In the genomic region with DNA sequence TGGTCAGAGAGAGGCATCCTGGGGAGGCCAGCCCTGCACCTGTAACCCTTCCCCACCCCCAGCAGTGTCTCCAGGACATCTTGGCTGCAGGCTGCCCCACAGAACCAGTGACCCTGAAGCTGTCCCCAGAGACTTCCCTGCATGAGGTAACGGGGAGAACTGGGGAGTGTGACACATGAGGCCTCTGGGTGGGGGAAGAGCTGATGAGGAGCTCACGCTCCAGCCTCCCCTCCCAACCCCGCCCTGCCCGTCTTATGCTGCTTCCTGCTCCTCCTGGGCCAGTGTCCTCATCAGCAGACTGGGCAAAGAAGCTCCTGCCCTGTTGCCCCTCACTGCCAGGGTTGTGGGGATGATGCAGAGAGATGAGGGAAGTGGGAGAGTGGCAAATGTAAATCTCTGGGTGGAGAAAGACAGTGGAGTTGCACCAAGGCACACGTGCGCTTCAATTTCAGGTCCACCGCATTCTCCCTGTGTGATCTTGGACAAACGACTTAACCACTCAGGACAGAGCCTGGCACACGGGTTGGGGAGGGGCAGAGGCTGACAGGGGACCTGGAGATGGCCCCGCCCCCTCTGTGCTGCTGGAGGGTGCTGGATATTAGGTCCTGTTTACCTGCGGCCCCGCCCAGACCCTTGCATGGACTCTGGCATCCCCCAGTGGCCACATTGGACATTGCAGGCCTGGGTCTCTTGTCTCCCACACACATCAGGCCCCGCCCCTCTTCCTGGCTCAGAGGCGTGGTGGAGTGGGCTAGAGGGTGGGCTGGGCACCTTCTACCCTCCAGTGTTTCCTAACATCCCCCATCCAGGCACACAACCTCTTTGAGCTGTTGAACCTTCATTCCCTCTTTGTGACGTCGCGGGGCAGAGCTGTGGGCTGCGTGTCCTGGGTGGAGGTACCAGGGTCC, we compare ENCODE assay signal across 8 cellular contexts. TPM values are rescaled to one million over a fixed set of nuclear protein-coding genes. Genes with fewer than 3 reads are reported as not detected.
DNase-seq lines count a peak whose midpoint lies in the region; ATAC-seq and TF ChIP-seq lines count a peak whose summit lies in the region.

No MANE protein-coding gene starts in this region.

- peak; percentile 81 for DNase-seq in DMS79 (lab: John Stamatoyannopoulos, UW)
- DNase-seq in NCI-H2171 treated with DMSO at 0.1 percent for 48 hours (lab: John Stamatoyannopoulos, UW): peak; percentile 86
- DNase-seq in WERI-Rb-1: peak; percentile 93
- DNase-seq in breast epithelium (ENCODE audit: low spot score in 2 of 2): peak; percentile 86 to 88
- DNase-seq in iris pigment epithelial cell (ENCODE audit: low read depth): peak; percentile 67
- peak; percentile 37 to 83 for DNase-seq in stimulated activated CD4-positive, alpha-beta T cell treated with anti-CD3 and anti-CD28 coated beads, Interleukin-1b, Interleukin-23, amount 100 ng/mL, for 1 hour (ENCODE audit: low read depth in 2 of 2)

- H3K27ac ChIP-seq in WERI-Rb-1: no peak overlapping the region
- no peak overlapping the region for H3K27ac ChIP-seq in breast epithelium

- ATAC-seq in HG02884 (IDR thresholded peaks at IDR 0.05; ENCODE audit: unreplicated experiment): peak; percentile 54
- ATAC-seq in HG03469 (IDR thresholded peaks at IDR 0.05; ENCODE audit: unreplicated experiment): no peak

- H3K4me3 ChIP-seq in WERI-Rb-1 (ENCODE audit: low read depth, low read length): no peak overlapping the region
- no peak overlapping the region for H3K4me3 ChIP-seq in breast epithelium

- TF ChIP-seq CTCF in WERI-Rb-1 (IDR thresholded peaks at IDR 0.05; ENCODE audit: low read depth, low read length) (peak; percentile 97), breast epithelium (IDR thresholded peaks at IDR 0.05) (peak; percentile 94 to 98 (median 98))

- H3K9me3 ChIP-seq in WERI-Rb-1 (ENCODE audit: severe bottlenecking): no peaks in the 10 kb centered on the region
- H3K9me3 ChIP-seq in breast epithelium: no peaks in the 10 kb centered on the region

- TF ChIP-seq POLR2A in breast epithelium (IDR thresholded peaks at IDR 0.05): no peak

- no peaks in the 10 kb centered on the region for H3K36me3 ChIP-seq in WERI-Rb-1
- H3K36me3 ChIP-seq in breast epithelium: no peaks in the 10 kb centered on the region

- H3K27me3 ChIP-seq in WERI-Rb-1 (ENCODE audit: insufficient read depth, low read depth, severe bottlenecking) (no peaks in the 10 kb centered on the region), breast epithelium (no peaks in the 10 kb centered on the region)

- H3K4me1 ChIP-seq in breast epithelium: no peaks in the 10 kb centered on the region

- intact Hi-C loops in breast epithelium (cut with DNase I; ENCODE audit: low total_unique reads): loop anchor here (2.0 kb wide), 1 partner anchor 19 kb away; no protein-coding TSS in a partner anchor

RNA-seq across cellular contexts. Expression of gene CLCNKB, which starts 12.3 kb away (rescaled TPM):
- under 1 TPM; 0.32 to 0.88 (median 0.33) TPM for total RNA-seq in breast epithelium

RNA-seq across cellular contexts. Expression of gene FAM131C, which starts 17.6 kb away (rescaled TPM):
- total RNA-seq in breast epithelium: not detected

RNA-seq across cellular contexts. Expression of gene CLCNKA, which starts 34.0 kb away (rescaled TPM):
- total RNA-seq in breast epithelium: 1 to 10 TPM in 1 of 3 donors, under 1 TPM in 2; 0.33 to 1.1 (median 0.73) TPM

RNA-seq across cellular contexts. Expression of gene HSPB7, which starts 38.0 kb away (rescaled TPM):
- total RNA-seq in breast epithelium: 100 to 1,000 TPM in 1 of 3 donors, 10 to 100 TPM in 1, 1 to 10 TPM in 1; 8.8 to 183 (median 19.0) TPM

RNA-seq across cellular contexts. Expression of gene SRARP, which starts 51.8 kb away (rescaled TPM):
- 1 to 10 TPM in 2 of 3 donors, not detected in 1; 1.3 to 2.9 TPM for total RNA-seq in breast epithelium
